In genomic region chr12:77131977-77132490, GRCh38 we compare ENCODE assay signal across 17 cellular contexts.
DNase-seq lines count a peak whose midpoint lies in the region; ATAC-seq and TF ChIP-seq lines count a peak whose summit lies in the region.
"Had no signal": no experiment of that assay in that cellular context is flagged by ENCODE, and none has a peak within 500 bp of the region (broad histone marks: within the 10 kb centered on the region; RNA-seq: fewer than 3 reads in every experiment).

No MANE protein-coding gene starts in this region.

- intact Hi-C loops in activated CD4-positive, alpha-beta T cell treated with anti-CD3 and anti-CD28 coated beads for 36 hours (cut with DNase I, micrococcal nuclease): no loop called here
- intact Hi-C loops in head of caudate nucleus (cut with DNase I): no loop called here

- H3K4me1 Mint-ChIP-seq in activated CD4-positive, alpha-beta T cell treated with anti-CD3 and anti-CD28 coated beads for 36 hours: no peaks in the 10 kb centered on the region
- H3K4me1 Mint-ChIP-seq: CD4-positive, alpha-beta memory T cell; T-cell had no signal

- H3K36me3 Mint-ChIP-seq in activated CD4-positive, alpha-beta T cell treated with anti-CD3 and anti-CD28 coated beads for 36 hours (ENCODE audit: low read depth): no peaks in the 10 kb centered on the region
- H3K36me3 Mint-ChIP-seq: CD4-positive, alpha-beta memory T cell; T-cell had no signal

- peak; percentile 7 for DNase-seq in NCI-H345 (lab: John Stamatoyannopoulos, UW)
- DNase-seq in NCI-H345 treated with DMSO at 0.1 percent for 48 hours (lab: John Stamatoyannopoulos, UW; ENCODE audit: unreplicated experiment): no peak
- DNase-seq in NCI-H146 treated with DMSO at 0.1 percent for 48 hours (lab: John Stamatoyannopoulos, UW; ENCODE audit: unreplicated experiment): peak; percentile 2
- DNase-seq in NCI-H69 (lab: John Stamatoyannopoulos, UW): peak; percentile 27
- peak; percentile 50 for DNase-seq in epithelial cell of esophagus (ENCODE audit: low read depth)
- DNase-seq in activated CD4-positive, alpha-beta T cell treated with anti-CD3 and anti-CD28 coated beads for 36 hours: no peak
- no peak for DNase-seq in NCI-H2107 treated with DMSO at 0.1 percent for 48 hours (lab: John Stamatoyannopoulos, UW; ENCODE audit: unreplicated experiment)
- no peak for DNase-seq in head of caudate nucleus
- DNase-seq: CD4-positive, alpha-beta memory T cell; DND-41; HFFc6; KG1; NCI-H1436; NCI-H524 treated with DMSO at 0.1 percent for 48 hours; T-cell; T-helper 9 cell had no signal

- no peak for TF ChIP-seq CTCF in epithelial cell of esophagus (IDR thresholded peaks at IDR 0.05; ENCODE audit: insufficient read depth, low read depth, low read length, missing control alignments)

- POLR2A ChIA-PET in activated CD4-positive, alpha-beta T cell treated with anti-CD3 and anti-CD28 coated beads for 36 hours (lab: Charles Lee): no interaction called here

- CTCF ChIA-PET in activated CD4-positive, alpha-beta T cell treated with anti-CD3 and anti-CD28 coated beads for 36 hours (lab: Charles Lee): no interaction called here

- ATAC-seq in activated CD4-positive, alpha-beta T cell treated with anti-CD3 and anti-CD28 coated beads for 36 hours: no peak
- ATAC-seq: T-cell had no signal

- no peak overlapping the region for H3K4me3 ChIP-seq in epithelial cell of esophagus (ENCODE audit: low read length)
- H3K4me3 ChIP-seq: SK-N-MC had no signal

- H3K4me3 Mint-ChIP-seq in activated CD4-positive, alpha-beta T cell treated with anti-CD3 and anti-CD28 coated beads for 36 hours: no peak overlapping the region
- H3K4me3 Mint-ChIP-seq: CD4-positive, alpha-beta memory T cell; HFFc6; T-cell had no signal

- no peaks in the 10 kb centered on the region for H3K27me3 Mint-ChIP-seq in activated CD4-positive, alpha-beta T cell treated with anti-CD3 and anti-CD28 coated beads for 36 hours
- H3K27me3 Mint-ChIP-seq: CD4-positive, alpha-beta memory T cell; T-cell had no signal

- H3K9me3 Mint-ChIP-seq in activated CD4-positive, alpha-beta T cell treated with anti-CD3 and anti-CD28 coated beads for 36 hours (ENCODE audit: low read depth): no peaks in the 10 kb centered on the region
- H3K9me3 Mint-ChIP-seq: HFFc6 had no signal

- no peak overlapping the region for H3K27ac Mint-ChIP-seq in activated CD4-positive, alpha-beta T cell treated with anti-CD3 and anti-CD28 coated beads for 36 hours
- H3K27ac Mint-ChIP-seq: CD4-positive, alpha-beta memory T cell; HFFc6; T-cell had no signal

Comparison
In these comparisons a context has a peak if more than half of its experiments do, and no peak if none do; other contexts are left out.
1. DNase-seq: peak in NCI-H345 (single experiment), NCI-H146 treated with DMSO at 0.1 percent for 48 hours (single experiment), NCI-H69 (single experiment) and epithelial cell of esophagus (single experiment); none in NCI-H345 treated with DMSO at 0.1 percent for 48 hours (single experiment), activated CD4-positive, alpha-beta T cell treated with anti-CD3 and anti-CD28 coated beads for 36 hours (single experiment), NCI-H2107 treated with DMSO at 0.1 percent for 48 hours (single experiment) and head of caudate nucleus (0 of 42).